In genomic region chr9:137205126-137206069, GRCh38 we compare ENCODE assay signal across 8 cellular contexts. TPM values are rescaled to one million over a fixed set of nuclear protein-coding genes. Genes with fewer than 3 reads are reported as not detected.
DNase-seq lines count a peak whose midpoint lies in the region; ATAC-seq and TF ChIP-seq lines count a peak whose summit lies in the region.

Gene NDOR1, plus strand, starts transcription at chr9:137205700. Its CDS starts 78 bp downstream, at chr9:137205778.
Gene TMEM203, minus strand, starts transcription at chr9:137205648. Its CDS starts 234 bp downstream, at chr9:137205414.

- DNase-seq in BJ (ENCODE audit: low read depth): no peak
- peak; percentile 87 for DNase-seq in KBM-7
- DNase-seq in RPMI8226: peak; percentile 96
- peak; percentile 96 to 97 for DNase-seq in activated T-cell treated with anti-CD3 and anti-CD28 coated beads, Interleukin-2, amount 50 U/mL, for 72 hours
- DNase-seq in esophagus muscularis mucosa (ENCODE audit: extremely low spot score): peak; percentile 97
- peak; percentile 85 to 89 for DNase-seq in stimulated activated CD8-positive, alpha-beta memory T cell treated with anti-CD3 and anti-CD28 coated beads, Interleukin-4, amount 100 ng/mL, for 4 hours (ENCODE audit: low read depth in 2 of 2, low spot score in 1 of 2)

- H3K4me1 Mint-ChIP-seq in activated T-cell treated with anti-CD3 and anti-CD28 coated beads, Interleukin-2, amount 50 U/mL, for 72 hours (ENCODE audit: low read depth): peaks cover 54% of the 10 kb centered on the region

- intact Hi-C loops in esophagus muscularis mucosa (cut with DNase I): no loop called here

- H3K27me3 Mint-ChIP-seq in activated T-cell treated with anti-CD3 and anti-CD28 coated beads, Interleukin-2, amount 50 U/mL, for 72 hours (ENCODE audit: low read depth): no peaks in the 10 kb centered on the region

- H3K27ac Mint-ChIP-seq in activated T-cell treated with anti-CD3 and anti-CD28 coated beads, Interleukin-2, amount 50 U/mL, for 72 hours: peak within 1 kb of the TSS; percentile 90

- H3K4me3 ChIP-seq in BJ (ENCODE audit: low read depth, low read length) (peak within 1 kb of the TSS; percentile 79), esophagus muscularis mucosa (peak within 1 kb of the TSS; percentile 78 to 95 (median 87)), muscle layer of colon (ENCODE audit: low read depth in 1 of 2, low read length in 2 of 2) (peak within 1 kb of the TSS; percentile 56 to 97)

- POLR2A ChIA-PET in BJ (lab: Charles Lee): interaction anchor here (0.7 kb wide), 1 partner anchor 22 kb away, joined by 6 read pairs; no protein-coding TSS in a partner anchor

- H3K4me1 ChIP-seq in esophagus muscularis mucosa (peaks cover 48 to 61% (median 57%) of the 10 kb centered on the region in 4 donors), muscle layer of colon (ENCODE audit: insufficient read depth, low read length) (peaks cover 46% of the 10 kb centered on the region)

- TF ChIP-seq POLR2A in esophagus muscularis mucosa (IDR thresholded peaks at IDR 0.05; ENCODE audit: low read depth): peak; percentile 45

- TF ChIP-seq EP300 in esophagus muscularis mucosa (IDR thresholded peaks at IDR 0.05): no peak

- peak; percentile 52 for ATAC-seq in GM19395 (IDR thresholded peaks at IDR 0.05; ENCODE audit: unreplicated experiment)
- peak; percentile 66 to 69 for ATAC-seq in activated T-cell treated with anti-CD3 and anti-CD28 coated beads, Interleukin-2, amount 50 U/mL, for 72 hours (replicated peaks in 1 of 2)

- WGBS in esophagus muscularis mucosa: 6% methylated on average over 24 of the region's 98 CpGs

- CTCF ChIA-PET in BJ (lab: Yijun Ruan, JAX): interaction anchor here (1.1 kb wide), 1 partner anchor 11 kb away, joined by 3 read pairs; no protein-coding TSS in a partner anchor

- H3K27ac ChIP-seq in esophagus muscularis mucosa (replicated peaks in 1 of 4) (peak within 1 kb of the TSS; percentile 80 to 91 (median 84)), muscle layer of colon (ENCODE audit: low read depth, low read length) (peak within 1 kb of the TSS; percentile 59)

- in situ Hi-C loops in KBM-7 (cut with MboI; ENCODE audit: low pct_unique_long_range_greater_than_20kb, low sequenced_read_pairs): no loop called here

- TF ChIP-seq CTCF in BJ (IDR thresholded peaks at IDR 0.05; ENCODE audit: insufficient read depth, low read depth, low read length) (no peak), esophagus muscularis mucosa (IDR thresholded peaks at IDR 0.05) (peak in 1 of 3 experiments; percentile 13)

- H3K36me3 ChIP-seq in BJ (ENCODE audit: control insufficient read depth, insufficient read depth, low read length): peaks cover 2% of the 10 kb centered on the region
- H3K36me3 ChIP-seq in esophagus muscularis mucosa: peaks cover 0 to 25% (median 3%) of the 10 kb centered on the region in 4 donors
- H3K36me3 ChIP-seq in muscle layer of colon (ENCODE audit: insufficient read depth, low read length): no peaks in the 10 kb centered on the region

- H3K4me3 Mint-ChIP-seq in activated T-cell treated with anti-CD3 and anti-CD28 coated beads, Interleukin-2, amount 50 U/mL, for 72 hours: peak within 1 kb of the TSS; percentile 94 to 95

- H3K9me3 ChIP-seq in esophagus muscularis mucosa (no peaks in the 10 kb centered on the region), muscle layer of colon (ENCODE audit: low read length) (no peaks in the 10 kb centered on the region)

- H3K36me3 Mint-ChIP-seq in activated T-cell treated with anti-CD3 and anti-CD28 coated beads, Interleukin-2, amount 50 U/mL, for 72 hours (ENCODE audit: insufficient read depth in 2 of 2): peaks cover 1 to 22% of the 10 kb centered on the region in 2 donors

- H3K9ac ChIP-seq in muscle layer of colon (ENCODE audit: low read length): peak within 1 kb of the TSS; percentile 90

- no peaks in the 10 kb centered on the region for H3K9me3 Mint-ChIP-seq in activated T-cell treated with anti-CD3 and anti-CD28 coated beads, Interleukin-2, amount 50 U/mL, for 72 hours

- H3K27me3 ChIP-seq in BJ (ENCODE audit: control insufficient read depth, insufficient read depth, low read length) (no peaks in the 10 kb centered on the region), esophagus muscularis mucosa (no peaks in the 10 kb centered on the region), muscle layer of colon (ENCODE audit: control insufficient read depth in 1 of 2, insufficient read depth in 2 of 2, low read length in 2 of 2) (no peaks in the 10 kb centered on the region)

RNA-seq across cellular contexts. Expression of gene NDOR1, which starts in this region (rescaled TPM):
- polyA plus RNA-seq in BJ (2011; rRNA removed): 4.4 and 7.1 TPM in 2 replicates
- polyA minus RNA-seq in BJ (2011; rRNA and poly(A)+ RNA removed): 2.6 and 4.1 TPM in 2 replicates
- 10 to 100 TPM; 43.3 to 50.9 TPM for total RNA-seq in activated T-cell treated with anti-CD3 and anti-CD28 coated beads, Interleukin-2, amount 50 U/mL, for 72 hours
- total RNA-seq in esophagus muscularis mucosa: 10 to 100 TPM in 1 of 4 donors, 1 to 10 TPM in 3; 6.5 to 12.3 (median 8.0) TPM

RNA-seq across cellular contexts. Expression of gene TMEM203, which starts in this region (rescaled TPM):
- 37.8 and 43.8 TPM in 2 replicates for polyA plus RNA-seq in BJ (2011; rRNA removed)
- polyA minus RNA-seq in BJ (2011; rRNA and poly(A)+ RNA removed): 13.3 and 18.4 TPM in 2 replicates
- total RNA-seq in activated T-cell treated with anti-CD3 and anti-CD28 coated beads, Interleukin-2, amount 50 U/mL, for 72 hours: 10 to 100 TPM; 27.4 to 33.3 TPM
- total RNA-seq in esophagus muscularis mucosa: 10 to 100 TPM; 28.8 to 45.8 (median 34.8) TPM
